Comparison of ENCODE assay signal across 8 cellular contexts in genomic region chr2:189210250-189211075, GRCh38. TPM values are rescaled to one million over a fixed set of nuclear protein-coding genes. Genes with fewer than 3 reads are reported as not detected.
A peak's percentile ranks its signal among the peaks of the same experiment; 100 is the strongest.
DNase-seq lines count a peak whose midpoint lies in the region; ATAC-seq and TF ChIP-seq lines count a peak whose summit lies in the region.

No MANE protein-coding gene starts in this region.

- CTCF ChIA-PET in CD8-positive, alpha-beta memory T cell (lab: Charles Lee) = no interaction called here

- POLR2A ChIA-PET in CD8-positive, alpha-beta memory T cell (lab: Charles Lee) = no interaction called here

- no peaks in the 10 kb centered on the region for H3K4me1 ChIP-seq in CD8-positive, alpha-beta memory T cell (ENCODE audit: insufficient read depth, low read length)

- peak overlapping the region; percentile 14; the same call in 1 of the 2 replicates for H3K4me3 ChIP-seq in HFF-Myc (replicated peaks; ENCODE audit: low read depth, low read length)
- H3K4me3 ChIP-seq in skin epidermis = peak overlapping the region in 1 of 7 experiments; percentile 3
- no peak overlapping the region for H3K4me3 ChIP-seq in CD8-positive, alpha-beta memory T cell (ENCODE audit: low read length)

- no peak for ATAC-seq in T-helper 17 cell
- no peak for ATAC-seq in GM21367 (IDR thresholded peaks at IDR 0.05; ENCODE audit: unreplicated experiment)

- peak overlapping the region in 18 of 21 experiments; percentile 1 to 80 (median 58) for H3K27ac ChIP-seq in skin epidermis
- no peak overlapping the region for H3K27ac ChIP-seq in CD8-positive, alpha-beta memory T cell (ENCODE audit: low read depth, low read length)

- H3K27me3 Mint-ChIP-seq in T-helper 17 cell = peaks cover 11% of the 10 kb centered on the region
- H3K27me3 Mint-ChIP-seq in CD8-positive, alpha-beta memory T cell = peaks cover 3 to 8% of the 10 kb centered on the region in 2 donors

- no peak overlapping the region for H3K4me3 Mint-ChIP-seq in T-helper 17 cell
- H3K4me3 Mint-ChIP-seq in CD8-positive, alpha-beta memory T cell = no peak overlapping the region

- H3K4me1 Mint-ChIP-seq in T-helper 17 cell = no peaks in the 10 kb centered on the region
- no peaks in the 10 kb centered on the region for H3K4me1 Mint-ChIP-seq in CD8-positive, alpha-beta memory T cell

- H3K9me3 Mint-ChIP-seq in CD8-positive, alpha-beta memory T cell = no peaks in the 10 kb centered on the region

- H3K36me3 Mint-ChIP-seq in T-helper 17 cell (ENCODE audit: low read depth) = peaks cover 3% of the 10 kb centered on the region
- H3K36me3 Mint-ChIP-seq in CD8-positive, alpha-beta memory T cell = no peaks in the 10 kb centered on the region

- DNase-seq in HFF-Myc (ENCODE audit: extremely low read depth, low read depth) (peak; percentile 95), T1000 (lab: John Stamatoyannopoulos, UW) (peak; percentile 3), glomerular endothelial cell (ENCODE audit: extremely low read depth, low read depth, low spot score) (peak; percentile 91), retina (no peak), T-helper 17 cell (no peak)
- no peak for DNase-seq in CD8-positive, alpha-beta memory T cell

- TF ChIP-seq CTCF in HFF-Myc (IDR thresholded peaks at IDR 0.05; ENCODE audit: low read depth, low read length, missing control alignments) = no peak

- no peaks in the 10 kb centered on the region for H3K36me3 ChIP-seq in CD8-positive, alpha-beta memory T cell (ENCODE audit: insufficient read depth, low read length)

- H3K27me3 ChIP-seq in CD8-positive, alpha-beta memory T cell (ENCODE audit: insufficient read depth, low read length, poor library complexity, severe bottlenecking) = no peaks in the 10 kb centered on the region

- H3K27ac Mint-ChIP-seq in T-helper 17 cell = no peak overlapping the region
- no peak overlapping the region for H3K27ac Mint-ChIP-seq in CD8-positive, alpha-beta memory T cell

- no peaks in the 10 kb centered on the region for H3K9me3 ChIP-seq in T-helper 17 cell (ENCODE audit: control insufficient read depth, low read length, poor library complexity, severe bottlenecking)
- H3K9me3 ChIP-seq in CD8-positive, alpha-beta memory T cell (ENCODE audit: low read length) = no peaks in the 10 kb centered on the region

RNA-seq across cellular contexts. Expression of gene COL5A2, which starts 30.9 kb away (rescaled TPM):
- total RNA-seq in glomerular endothelial cell = 110 and 229 TPM in 2 replicates
- under 1 TPM; 0.18 to 0.37 TPM for total RNA-seq in T-helper 17 cell
- 1 to 10 TPM in 1 of 2 experiments, under 1 TPM in 1; 0.66 to 1.2 TPM for total RNA-seq in CD8-positive, alpha-beta memory T cell
- polyA plus RNA-seq in CD8-positive, alpha-beta memory T cell = not detected

Comparison
In these comparisons a context has a peak if more than half of its experiments do, and no peak if none do; other contexts are left out.
1. DNase-seq: peak in HFF-Myc (single experiment), T1000 (single experiment) and glomerular endothelial cell (single experiment); none in retina (single experiment), T-helper 17 cell (0 of 3) and CD8-positive, alpha-beta memory T cell (0 of 5).
2. RNA of gene COL5A2, which starts 30.9 kb away (total RNA-seq): 110 to 229 TPM in glomerular endothelial cell; 0.66 to 1.2 TPM in CD8-positive, alpha-beta memory T cell and 0.18 to 0.37 TPM in T-helper 17 cell; every median in the first group is over 10 times any median in the second.